ENCODE assay signal across 13 cellular contexts in the genomic region with DNA sequence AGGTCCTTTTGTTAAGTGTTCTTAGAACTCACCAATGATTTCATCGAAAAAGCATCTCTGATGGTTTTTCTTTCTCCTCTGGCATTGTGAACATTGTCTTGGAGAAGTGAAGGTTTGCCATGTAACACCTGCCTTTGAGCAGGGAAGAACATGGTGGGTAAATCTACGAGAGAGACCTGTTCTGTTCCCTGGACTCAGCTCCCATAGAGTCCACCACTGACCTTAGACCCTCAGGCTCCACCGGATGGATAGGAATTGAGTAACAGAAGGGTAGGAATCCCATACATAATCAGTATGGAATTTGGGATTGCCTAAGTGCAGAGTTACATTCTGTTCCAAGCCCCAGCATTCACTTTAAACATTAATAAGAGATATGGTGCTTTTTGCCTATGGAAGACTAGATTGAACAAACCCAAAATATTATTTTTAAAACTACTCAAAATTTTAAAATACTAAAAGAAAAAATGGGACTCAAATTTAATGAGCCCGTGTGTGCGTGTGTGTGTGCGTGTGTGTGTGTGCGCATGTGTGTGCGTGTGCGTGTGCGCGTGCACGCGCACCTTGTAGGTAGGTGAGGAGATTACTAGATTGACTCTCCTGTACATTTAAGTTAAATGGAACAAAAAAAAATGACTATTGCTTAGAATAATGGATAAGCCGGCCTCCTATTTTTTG.
DNase-seq lines count a peak whose midpoint lies in the region; ATAC-seq, FAIRE-seq and TF ChIP-seq lines count a peak whose summit lies in the region.
"Had no signal": no experiment of that assay in that cellular context is flagged by ENCODE, and none has a peak within 500 bp of the region (broad histone marks: within the 10 kb centered on the region; RNA-seq: fewer than 3 reads in every experiment).

No MANE protein-coding gene starts in this region.

- no peak for TF ChIP-seq CTCF in A549 (IDR thresholded peaks at IDR 0.05)
- TF ChIP-seq CTCF in choroid plexus epithelial cell (conservative IDR thresholded peaks at IDR 0.05; ENCODE audit: low read depth, low read length): no peak

- no peak overlapping the region for H3K4me3 Mint-ChIP-seq in memory B cell
- no peak overlapping the region for H3K4me3 Mint-ChIP-seq in natural killer cell treated with Interleukin-12 subunit alpha and Interleukin-12 subunit beta and Interleukin-15 and Interleukin-18, amount 100 ng/mL, for 72 hours
- H3K4me3 Mint-ChIP-seq: activated T-helper 1 cell treated with anti-CD3 and anti-CD28 coated beads, Interleukin-12 subunit alpha, Interleukin-12 subunit beta, Interleukin-2, Interleukin-4 antibody, amounts not matched to agents 30 ng/mL and 10 ng/mL and 1 ng/mL, durations not matched to agents 14 hours and 24 hours and 36 hours; dendritic cell treated with granulocyte-macrophage colony-stimulating factor and Interleukin-4, amounts not matched to agents 40 ng/mL and 50 ng/mL, for 4 days had no signal

- POLR2A ChIA-PET in A549 (lab: Yijun Ruan, JAX): no interaction called here

- TF ChIP-seq POLR2A in A549 (IDR thresholded peaks at IDR 0.05; ENCODE audit: low read length): no peak

- no peak for TF ChIP-seq RAD21 in A549 (conservative IDR thresholded peaks at IDR 0.05 in 1 of 2, IDR thresholded peaks at IDR 0.05 in 1 of 2)

- H3K9me3 Mint-ChIP-seq in memory B cell: no peaks in the 10 kb centered on the region
- H3K9me3 Mint-ChIP-seq in natural killer cell treated with Interleukin-12 subunit alpha and Interleukin-12 subunit beta and Interleukin-15 and Interleukin-18, amount 100 ng/mL, for 72 hours: no peaks in the 10 kb centered on the region
- H3K9me3 Mint-ChIP-seq: activated T-helper 1 cell treated with anti-CD3 and anti-CD28 coated beads, Interleukin-12 subunit alpha, Interleukin-12 subunit beta, Interleukin-2, Interleukin-4 antibody, amounts not matched to agents 30 ng/mL and 10 ng/mL and 1 ng/mL, durations not matched to agents 14 hours and 24 hours and 36 hours; dendritic cell treated with granulocyte-macrophage colony-stimulating factor and Interleukin-4, amounts not matched to agents 40 ng/mL and 50 ng/mL, for 4 days had no signal

- H3K27ac Mint-ChIP-seq in memory B cell: peak overlapping the region; percentile 16
- no peak overlapping the region for H3K27ac Mint-ChIP-seq in natural killer cell treated with Interleukin-12 subunit alpha and Interleukin-12 subunit beta and Interleukin-15 and Interleukin-18, amount 100 ng/mL, for 72 hours
- H3K27ac Mint-ChIP-seq: activated T-helper 1 cell treated with anti-CD3 and anti-CD28 coated beads, Interleukin-12 subunit alpha, Interleukin-12 subunit beta, Interleukin-2, Interleukin-4 antibody, amounts not matched to agents 30 ng/mL and 10 ng/mL and 1 ng/mL, durations not matched to agents 14 hours and 24 hours and 36 hours; dendritic cell treated with granulocyte-macrophage colony-stimulating factor and Interleukin-4, amounts not matched to agents 40 ng/mL and 50 ng/mL, for 4 days had no signal

- H3K9me3 ChIP-seq in A549: no peaks in the 10 kb centered on the region
- H3K9me3 ChIP-seq: sigmoid colon had no signal

- no peak for TF ChIP-seq EP300 in A549 (IDR thresholded peaks at IDR 0.05)

- H3K4me3 ChIP-seq in A549: no peak overlapping the region; the same call in 2 of the 3 replicates
- no peak overlapping the region for H3K4me3 ChIP-seq in choroid plexus epithelial cell (ENCODE audit: low read depth, low read length)
- H3K4me3 ChIP-seq: sigmoid colon had no signal

- peaks cover 28% of the 10 kb centered on the region for H3K4me1 ChIP-seq in A549

- DNase-seq in A549 (ENCODE audit: low read depth in 1 of 2, low spot score in 1 of 2): peak in 1 of 2 experiments; percentile 49
- DNase-seq in HuH-7 (ENCODE audit: low spot score): peak; percentile 82
- DNase-seq in choroid plexus epithelial cell (ENCODE audit: low read depth): peak; percentile 92
- DNase-seq in memory B cell (ENCODE audit: low spot score in 2 of 2): no peak
- DNase-seq in natural killer cell treated with Interleukin-12 subunit alpha and Interleukin-12 subunit beta and Interleukin-15 and Interleukin-18, amount 100 ng/mL, for 72 hours (ENCODE audit: low spot score): no peak
- DNase-seq in stimulated activated CD4-positive, alpha-beta T cell treated with anti-CD3 and anti-CD28 coated beads, Interleukin-12 subunit alpha, Interleukin-12 subunit beta, amount 100 ng/mL, for 4 hours: no peak
- DNase-seq in cerebellar nuclear complex (lab: John Stamatoyannopoulos, UW): no peak
- DNase-seq: NCI-H1105, sigmoid colon had no signal

- H3K27ac ChIP-seq in A549: peak overlapping the region; percentile 68 to 79

- CTCF ChIA-PET in A549 (lab: Yijun Ruan, JAX): interaction anchor here (0.6 to 1.5 kb wide), 4 partner anchors 10 to 42 kb away, joined by 3 to 4 read pairs (median 3); no protein-coding TSS in a partner anchor

- no peak for FAIRE-seq in A549 (lab: Jason Lieb, UNC)
- FAIRE-seq: TTC549 had no signal

- H3K36me3 Mint-ChIP-seq in memory B cell: peaks cover 13% of the 10 kb centered on the region
- H3K36me3 Mint-ChIP-seq in natural killer cell treated with Interleukin-12 subunit alpha and Interleukin-12 subunit beta and Interleukin-15 and Interleukin-18, amount 100 ng/mL, for 72 hours: no peaks in the 10 kb centered on the region

- peak overlapping the region; percentile 71 for H3K4me2 ChIP-seq in A549

- peak; percentile 79 to 84 for ATAC-seq in A549
- no peak for ATAC-seq in memory B cell (ENCODE audit: low read depth)
- no peak for ATAC-seq in natural killer cell treated with Interleukin-12 subunit alpha and Interleukin-12 subunit beta and Interleukin-15 and Interleukin-18, amount 100 ng/mL, for 72 hours
- ATAC-seq in GM21528 (IDR thresholded peaks at IDR 0.05; ENCODE audit: low FRiP score, unreplicated experiment): no peak

- 71% methylated on average over 14 of the region's 14 CpGs for WGBS in A549 (ENCODE audit: missing lambda C conversion rate)

- no peaks in the 10 kb centered on the region for H3K27me3 Mint-ChIP-seq in memory B cell
- H3K27me3 Mint-ChIP-seq in natural killer cell treated with Interleukin-12 subunit alpha and Interleukin-12 subunit beta and Interleukin-15 and Interleukin-18, amount 100 ng/mL, for 72 hours: no peaks in the 10 kb centered on the region
- H3K27me3 Mint-ChIP-seq: dendritic cell treated with granulocyte-macrophage colony-stimulating factor and Interleukin-4, amounts not matched to agents 40 ng/mL and 50 ng/mL, for 4 days had no signal

- H3K4me1 Mint-ChIP-seq in memory B cell: peaks cover 46% of the 10 kb centered on the region
- H3K4me1 Mint-ChIP-seq in natural killer cell treated with Interleukin-12 subunit alpha and Interleukin-12 subunit beta and Interleukin-15 and Interleukin-18, amount 100 ng/mL, for 72 hours (ENCODE audit: low read depth in 2 of 2): no peaks in the 10 kb centered on the region

TF ChIP-seq in A549, 52 proteins besides CTCF, POLR2A, EP300 and RAD21:
- TF ChIP-seq FOSL2 (IDR thresholded peaks at IDR 0.05): no peak
- peak; percentile 58 for TF ChIP-seq FOSL2 (CRISPR knock-in tag; IDR thresholded peaks at IDR 0.05)
- TF ChIP-seq CBX2 (IDR thresholded peaks at IDR 0.05; ENCODE audit: borderline replicate concordance, low read depth): no peak
- no peak for TF ChIP-seq ZNF302 (CRISPR knock-in tag; IDR thresholded peaks at IDR 0.05)
- no peak for TF ChIP-seq HOXA7 (CRISPR knock-in tag; IDR thresholded peaks at IDR 0.05)
- TF ChIP-seq RNF2 (IDR thresholded peaks at IDR 0.05; ENCODE audit: borderline replicate concordance, low read depth): no peak
- TF ChIP-seq HOXB13 (CRISPR knock-in tag; IDR thresholded peaks at IDR 0.05; ENCODE audit: low read depth): no peak
- TF ChIP-seq, protein P1, sequence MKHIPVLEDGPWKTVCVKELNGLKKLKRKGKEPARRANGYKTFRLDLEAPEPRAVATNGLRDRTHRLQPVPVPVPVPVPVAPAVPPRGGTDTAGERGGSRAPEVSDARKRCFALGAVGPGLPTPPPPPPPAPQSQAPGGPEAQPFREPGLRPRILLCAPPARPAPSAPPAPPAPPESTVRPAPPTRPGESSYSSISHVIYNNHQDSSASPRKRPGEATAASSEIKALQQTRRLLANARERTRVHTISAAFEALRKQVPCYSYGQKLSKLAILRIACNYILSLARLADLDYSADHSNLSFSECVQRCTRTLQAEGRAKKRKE (CRISPR knock-in tag; IDR thresholded peaks at IDR 0.05; ENCODE audit: low read depth): 0 out of 2 replicates have a peak, but pooled peaks have one; percentile 46
- TF ChIP-seq ZFP36 (IDR thresholded peaks at IDR 0.05; ENCODE audit: borderline replicate concordance, partially characterized antibody): no peak
- no peak for TF ChIP-seq MAFK (IDR thresholded peaks at IDR 0.05; ENCODE audit: partially characterized antibody)
- TF ChIP-seq FOSB (CRISPR knock-in tag; IDR thresholded peaks at IDR 0.05): no peak
- TF ChIP-seq, protein P2, sequence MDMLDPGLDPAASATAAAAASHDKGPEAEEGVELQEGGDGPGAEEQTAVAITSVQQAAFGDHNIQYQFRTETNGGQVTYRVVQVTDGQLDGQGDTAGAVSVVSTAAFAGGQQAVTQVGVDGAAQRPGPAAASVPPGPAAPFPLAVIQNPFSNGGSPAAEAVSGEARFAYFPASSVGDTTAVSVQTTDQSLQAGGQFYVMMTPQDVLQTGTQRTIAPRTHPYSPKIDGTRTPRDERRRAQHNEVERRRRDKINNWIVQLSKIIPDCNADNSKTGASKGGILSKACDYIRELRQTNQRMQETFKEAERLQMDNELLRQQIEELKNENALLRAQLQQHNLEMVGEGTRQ (IDR thresholded peaks at IDR 0.05): no peak
- no peak for TF ChIP-seq FOXS1 (CRISPR knock-in tag; IDR thresholded peaks at IDR 0.05)
- peak; percentile 46 to 85; a peak in 3 of 4 replicates for TF ChIP-seq CEBPB (IDR thresholded peaks at IDR 0.05)

Comparison
In these comparisons a context has a peak if more than half of its experiments do, and no peak if none do; other contexts are left out.
1. ATAC-seq: peak in A549 (2 of 2); none in memory B cell (single experiment), natural killer cell treated with Interleukin-12 subunit alpha and Interleukin-12 subunit beta and Interleukin-15 and Interleukin-18, amount 100 ng/mL, for 72 hours (0 of 2) and GM21528 (single experiment).
2. DNase-seq: peak in HuH-7 (single experiment) and choroid plexus epithelial cell (single experiment); none in memory B cell (0 of 2), natural killer cell treated with Interleukin-12 subunit alpha and Interleukin-12 subunit beta and Interleukin-15 and Interleukin-18, amount 100 ng/mL, for 72 hours (single experiment), stimulated activated CD4-positive, alpha-beta T cell treated with anti-CD3 and anti-CD28 coated beads, Interleukin-12 subunit alpha, Interleukin-12 subunit beta, amount 100 ng/mL, for 4 hours (single experiment) and cerebellar nuclear complex (0 of 2).